16 cellular contexts compared by ENCODE assay signal in the genomic region with DNA sequence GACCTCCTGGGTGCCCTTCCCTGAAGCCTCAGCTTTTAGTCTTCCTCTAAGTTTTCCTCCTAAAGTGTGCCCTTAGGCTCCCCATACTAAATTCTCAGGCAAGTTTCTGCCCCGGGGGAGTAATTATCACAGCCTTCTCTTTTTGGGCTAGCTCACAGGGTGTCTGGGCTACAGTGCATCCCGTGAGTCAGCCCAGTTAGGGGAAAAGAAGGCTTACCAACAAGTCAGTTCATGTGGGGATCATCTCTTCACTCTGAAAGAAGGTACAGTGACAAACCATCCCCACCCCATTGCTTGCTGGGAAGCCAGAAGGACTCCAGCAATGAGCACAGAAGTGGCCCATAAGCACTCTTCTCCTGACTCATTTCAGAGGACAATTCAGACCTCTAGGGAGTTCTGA.
DNase-seq lines count a peak whose midpoint lies in the region; ATAC-seq lines count a peak whose summit lies in the region.
"Had no signal": no experiment of that assay in that cellular context is flagged by ENCODE, and none has a peak within 500 bp of the region (broad histone marks: within the 10 kb centered on the region; RNA-seq: fewer than 3 reads in every experiment).

No MANE protein-coding gene starts in this region.

- POLR2A ChIA-PET in activated CD4-positive, alpha-beta T cell treated with anti-CD3 and anti-CD28 coated beads for 36 hours (lab: Charles Lee): no interaction called here

- intact Hi-C loops in activated CD4-positive, alpha-beta T cell treated with anti-CD3 and anti-CD28 coated beads for 36 hours (cut with DNase I, micrococcal nuclease): loop anchor here in 1 of 2 experiments (5.0 kb wide), 1 partner anchor 88 kb away; no protein-coding TSS in a partner anchor

- H3K27me3 Mint-ChIP-seq in activated CD4-positive, alpha-beta T cell treated with anti-CD3 and anti-CD28 coated beads for 36 hours: no peaks in the 10 kb centered on the region
- no peaks in the 10 kb centered on the region for H3K27me3 Mint-ChIP-seq in stimulated activated memory B cell treated with anti-CD40 and anti-IgM and Interleukin-4, amounts not matched to agents 10 μg/mL and 1 μg/mL and 100 μg/mL, for 72 hours
- H3K27me3 Mint-ChIP-seq: CD4-positive, alpha-beta T cell had no signal

- peaks cover 1% of the 10 kb centered on the region for H3K9me3 Mint-ChIP-seq in activated CD4-positive, alpha-beta T cell treated with anti-CD3 and anti-CD28 coated beads for 36 hours (ENCODE audit: low read depth)
- no peaks in the 10 kb centered on the region for H3K9me3 Mint-ChIP-seq in stimulated activated effector memory CD8-positive, alpha-beta T cell treated with anti-CD3 and anti-CD28 coated beads, Interleukin-12 subunit alpha, Interleukin-12 subunit beta, amount 100 ng/mL, for 72 hours
- peaks cover 1% of the 10 kb centered on the region for H3K9me3 Mint-ChIP-seq in stimulated activated memory B cell treated with anti-CD40 and anti-IgM and Interleukin-4, amounts not matched to agents 10 μg/mL and 1 μg/mL and 100 μg/mL, for 72 hours
- H3K9me3 Mint-ChIP-seq: CD4-positive, alpha-beta T cell had no signal

- no peak overlapping the region for H3K27ac Mint-ChIP-seq in activated CD4-positive, alpha-beta T cell treated with anti-CD3 and anti-CD28 coated beads for 36 hours
- H3K27ac Mint-ChIP-seq in stimulated activated effector memory CD8-positive, alpha-beta T cell treated with anti-CD3 and anti-CD28 coated beads, Interleukin-12 subunit alpha, Interleukin-12 subunit beta, amount 100 ng/mL, for 72 hours: no peak overlapping the region
- no peak overlapping the region for H3K27ac Mint-ChIP-seq in stimulated activated memory B cell treated with anti-CD40 and anti-IgM and Interleukin-4, amounts not matched to agents 10 μg/mL and 1 μg/mL and 100 μg/mL, for 72 hours
- H3K27ac Mint-ChIP-seq: CD4-positive, alpha-beta T cell; H9 had no signal

- peaks cover 12% of the 10 kb centered on the region for H3K4me1 Mint-ChIP-seq in activated CD4-positive, alpha-beta T cell treated with anti-CD3 and anti-CD28 coated beads for 36 hours
- H3K4me1 Mint-ChIP-seq in stimulated activated effector memory CD8-positive, alpha-beta T cell treated with anti-CD3 and anti-CD28 coated beads, Interleukin-12 subunit alpha, Interleukin-12 subunit beta, amount 100 ng/mL, for 72 hours: peaks cover 6% of the 10 kb centered on the region
- no peaks in the 10 kb centered on the region for H3K4me1 Mint-ChIP-seq in stimulated activated memory B cell treated with anti-CD40 and anti-IgM and Interleukin-4, amounts not matched to agents 10 μg/mL and 1 μg/mL and 100 μg/mL, for 72 hours

- no peak for DNase-seq in activated CD4-positive, alpha-beta T cell treated with anti-CD3 and anti-CD28 coated beads for 36 hours
- DNase-seq in activated CD4-positive, alpha-beta T cell treated with anti-CD3 and anti-CD28 coated beads, Interleukin-2, amount 50 U/mL, for 1 hour: no peak
- peak; percentile 50 for DNase-seq in RPMI7951 (ENCODE audit: low read depth)
- DNase-seq in stimulated activated effector memory CD8-positive, alpha-beta T cell treated with anti-CD3 and anti-CD28 coated beads, Interleukin-12 subunit alpha, Interleukin-12 subunit beta, amount 100 ng/mL, for 72 hours (ENCODE audit: low spot score in 2 of 2): no peak
- DNase-seq: 8988T; BE2C; CD4-positive, alpha-beta T cell; H9; NCI-H1436; NCI-H2029 treated with DMSO at 0.1 percent for 48 hours; NCI-H226; NCI-H526 treated with DMSO at 0.1 percent for 48 hours had no signal

- no peaks in the 10 kb centered on the region for H3K36me3 Mint-ChIP-seq in activated CD4-positive, alpha-beta T cell treated with anti-CD3 and anti-CD28 coated beads for 36 hours (ENCODE audit: low read depth)
- no peaks in the 10 kb centered on the region for H3K36me3 Mint-ChIP-seq in stimulated activated effector memory CD8-positive, alpha-beta T cell treated with anti-CD3 and anti-CD28 coated beads, Interleukin-12 subunit alpha, Interleukin-12 subunit beta, amount 100 ng/mL, for 72 hours
- H3K36me3 Mint-ChIP-seq in stimulated activated memory B cell treated with anti-CD40 and anti-IgM and Interleukin-4, amounts not matched to agents 10 μg/mL and 1 μg/mL and 100 μg/mL, for 72 hours: no peaks in the 10 kb centered on the region

- CTCF ChIA-PET in activated CD4-positive, alpha-beta T cell treated with anti-CD3 and anti-CD28 coated beads for 36 hours (lab: Charles Lee): interaction anchor here (1.9 kb wide), 1 partner anchor 233 kb away, joined by 11 read pairs; no protein-coding TSS in a partner anchor

- no peak overlapping the region for H3K4me3 Mint-ChIP-seq in activated CD4-positive, alpha-beta T cell treated with anti-CD3 and anti-CD28 coated beads for 36 hours
- no peak overlapping the region for H3K4me3 Mint-ChIP-seq in stimulated activated effector memory CD8-positive, alpha-beta T cell treated with anti-CD3 and anti-CD28 coated beads, Interleukin-12 subunit alpha, Interleukin-12 subunit beta, amount 100 ng/mL, for 72 hours
- no peak overlapping the region for H3K4me3 Mint-ChIP-seq in stimulated activated memory B cell treated with anti-CD40 and anti-IgM and Interleukin-4, amounts not matched to agents 10 μg/mL and 1 μg/mL and 100 μg/mL, for 72 hours
- H3K4me3 Mint-ChIP-seq: CD4-positive, alpha-beta T cell; H9 had no signal

- ATAC-seq in activated CD4-positive, alpha-beta T cell treated with anti-CD3 and anti-CD28 coated beads for 36 hours: peak; percentile 61
- ATAC-seq in esophagus mucosa (peak; percentile 83), GM21367 (IDR thresholded peaks at IDR 0.05; ENCODE audit: unreplicated experiment) (no peak), HG03280 (IDR thresholded peaks at IDR 0.05; ENCODE audit: unreplicated experiment) (no peak)
- ATAC-seq in stimulated activated effector memory CD8-positive, alpha-beta T cell treated with anti-CD3 and anti-CD28 coated beads, Interleukin-12 subunit alpha, Interleukin-12 subunit beta, amount 100 ng/mL, for 72 hours: peak; percentile 34
- no peak for ATAC-seq in stimulated activated memory B cell treated with anti-CD40 and anti-IgM and Interleukin-4, amounts not matched to agents 10 μg/mL and 1 μg/mL and 100 μg/mL, for 72 hours

Comparison
In these comparisons a context has a peak if more than half of its experiments do, and no peak if none do; other contexts are left out.
1. ATAC-seq: peak in activated CD4-positive, alpha-beta T cell treated with anti-CD3 and anti-CD28 coated beads for 36 hours (single experiment), esophagus mucosa (single experiment) and stimulated activated effector memory CD8-positive, alpha-beta T cell treated with anti-CD3 and anti-CD28 coated beads, Interleukin-12 subunit alpha, Interleukin-12 subunit beta, amount 100 ng/mL, for 72 hours (single experiment); none in GM21367 (single experiment), stimulated activated memory B cell treated with anti-CD40 and anti-IgM and Interleukin-4, amounts not matched to agents 10 μg/mL and 1 μg/mL and 100 μg/mL, for 72 hours (single experiment) and HG03280 (single experiment).